8 cellular contexts compared by ENCODE assay signal in the genomic region with DNA sequence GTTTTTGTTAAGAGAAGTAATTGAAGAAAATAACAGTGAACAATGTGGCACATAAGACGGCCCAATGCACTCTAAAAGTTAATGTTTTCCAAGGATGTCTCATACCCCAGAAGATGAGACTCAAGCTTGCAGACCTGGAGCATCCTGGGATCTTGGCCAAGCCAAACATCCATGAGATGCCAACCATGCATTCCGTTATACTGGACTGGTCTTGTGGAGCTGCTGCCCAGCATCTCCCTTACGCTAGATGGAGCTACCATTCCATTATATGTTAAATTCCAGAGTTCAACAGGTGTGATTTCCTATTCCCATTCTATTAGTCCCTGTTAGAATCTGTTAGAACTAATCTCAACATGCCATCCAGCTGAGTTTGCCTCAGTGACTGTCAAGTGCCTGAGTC.
A peak's percentile ranks its signal among the peaks of the same experiment; 100 is the strongest.
DNase-seq lines count a peak whose midpoint lies in the region; ATAC-seq and TF ChIP-seq lines count a peak whose summit lies in the region.

No MANE protein-coding gene starts in this region.

- H3K27me3 ChIP-seq in Caco-2 (replicated peaks; ENCODE audit: control insufficient read depth, insufficient read depth, low read length), result no peaks in the 10 kb centered on the region

- no peak overlapping the region for H3K27ac Mint-ChIP-seq in Caco-2 (ENCODE audit: unreplicated experiment)
- no peak overlapping the region for H3K27ac Mint-ChIP-seq in activated T-helper 17 cell treated with anti-CD3 and anti-CD28 coated beads, Interleukin-2, amount 50 U/mL, for 72 hours

- no TSS peak for BruUV-seq in Caco-2 (replicated peaks; lab: Mats Ljungman, UMichigan)

- no peaks in the 10 kb centered on the region for H3K36me3 ChIP-seq in Caco-2 (ENCODE audit: control insufficient read depth, insufficient read depth, low read length)

- H3K4me3 ChIP-seq in Caco-2 (ENCODE audit: low read depth, low read length) (no peak overlapping the region), WI38 (ENCODE audit: low read depth, low read length) (no peak overlapping the region)

- POLR2A ChIA-PET in Caco-2 (lab: Charles Lee), result no interaction called here

- H3K4me3 Mint-ChIP-seq in Caco-2 (ENCODE audit: unreplicated experiment), result no peak overlapping the region
- no peak overlapping the region for H3K4me3 Mint-ChIP-seq in activated T-helper 17 cell treated with anti-CD3 and anti-CD28 coated beads, Interleukin-2, amount 50 U/mL, for 72 hours

- no peaks in the 10 kb centered on the region for H3K4me1 ChIP-seq in Caco-2

- TF ChIP-seq CTCF in Caco-2 (IDR thresholded peaks at IDR 0.05; ENCODE audit: insufficient read depth in 1 of 2, low read depth in 1 of 2, low read length in 1 of 2, severe bottlenecking in 1 of 2, unreplicated experiment in 1 of 2), result peak; percentile 72 to 73
- TF ChIP-seq CTCF in WI38 (IDR thresholded peaks at IDR 0.05; ENCODE audit: low read depth, low read length), result peak; percentile 58

- H3K9me3 ChIP-seq in Caco-2, result no peaks in the 10 kb centered on the region

- CTCF ChIA-PET in Caco-2 (lab: Charles Lee), result interaction anchor here (0.6 to 1.8 kb wide), 10 partner anchors 21 to 704 kb away, joined by 3 to 13 read pairs (median 8); no protein-coding TSS in a partner anchor

- no peaks in the 10 kb centered on the region for H3K27me3 Mint-ChIP-seq in Caco-2 (ENCODE audit: insufficient read depth, unreplicated experiment)
- H3K27me3 Mint-ChIP-seq in activated T-helper 17 cell treated with anti-CD3 and anti-CD28 coated beads, Interleukin-2, amount 50 U/mL, for 72 hours, result peaks cover 3% of the 10 kb centered on the region

- no peaks in the 10 kb centered on the region for H3K9me3 Mint-ChIP-seq in Caco-2 (ENCODE audit: unreplicated experiment)
- H3K9me3 Mint-ChIP-seq in activated T-helper 17 cell treated with anti-CD3 and anti-CD28 coated beads, Interleukin-2, amount 50 U/mL, for 72 hours, result no peaks in the 10 kb centered on the region

- intact Hi-C loops in Caco-2 (cut with micrococcal nuclease; ENCODE audit: unreplicated experiment), result loop anchor here (1.0 to 10.0 kb wide), 7 partner anchors 31 to 704 kb away; no protein-coding TSS in a partner anchor

- no peaks in the 10 kb centered on the region for H3K4me1 Mint-ChIP-seq in Caco-2 (ENCODE audit: low read depth, unreplicated experiment)
- no peaks in the 10 kb centered on the region for H3K4me1 Mint-ChIP-seq in activated T-helper 17 cell treated with anti-CD3 and anti-CD28 coated beads, Interleukin-2, amount 50 U/mL, for 72 hours

- ATAC-seq in HG02973 (IDR thresholded peaks at IDR 0.05; ENCODE audit: unreplicated experiment) (no peak), HG03139 (IDR thresholded peaks at IDR 0.05; ENCODE audit: unreplicated experiment) (no peak), GM21360 (IDR thresholded peaks at IDR 0.05; ENCODE audit: unreplicated experiment) (no peak)
- no peak for ATAC-seq in activated T-helper 17 cell treated with anti-CD3 and anti-CD28 coated beads, Interleukin-2, amount 50 U/mL, for 72 hours (replicated peaks)

- no peaks in the 10 kb centered on the region for H3K36me3 Mint-ChIP-seq in Caco-2 (ENCODE audit: insufficient read depth, unreplicated experiment)
- no peaks in the 10 kb centered on the region for H3K36me3 Mint-ChIP-seq in activated T-helper 17 cell treated with anti-CD3 and anti-CD28 coated beads, Interleukin-2, amount 50 U/mL, for 72 hours (ENCODE audit: low read depth)

- DNase-seq in Caco-2, result peak in 1 of 2 experiments; percentile 41
- DNase-seq in HS-27A (ENCODE audit: low read depth), result peak; percentile 78
- peak; percentile 68 for DNase-seq in left kidney (ENCODE audit: low read depth, low spot score)
